8 cellular contexts compared by ENCODE assay signal in the genomic region with DNA sequence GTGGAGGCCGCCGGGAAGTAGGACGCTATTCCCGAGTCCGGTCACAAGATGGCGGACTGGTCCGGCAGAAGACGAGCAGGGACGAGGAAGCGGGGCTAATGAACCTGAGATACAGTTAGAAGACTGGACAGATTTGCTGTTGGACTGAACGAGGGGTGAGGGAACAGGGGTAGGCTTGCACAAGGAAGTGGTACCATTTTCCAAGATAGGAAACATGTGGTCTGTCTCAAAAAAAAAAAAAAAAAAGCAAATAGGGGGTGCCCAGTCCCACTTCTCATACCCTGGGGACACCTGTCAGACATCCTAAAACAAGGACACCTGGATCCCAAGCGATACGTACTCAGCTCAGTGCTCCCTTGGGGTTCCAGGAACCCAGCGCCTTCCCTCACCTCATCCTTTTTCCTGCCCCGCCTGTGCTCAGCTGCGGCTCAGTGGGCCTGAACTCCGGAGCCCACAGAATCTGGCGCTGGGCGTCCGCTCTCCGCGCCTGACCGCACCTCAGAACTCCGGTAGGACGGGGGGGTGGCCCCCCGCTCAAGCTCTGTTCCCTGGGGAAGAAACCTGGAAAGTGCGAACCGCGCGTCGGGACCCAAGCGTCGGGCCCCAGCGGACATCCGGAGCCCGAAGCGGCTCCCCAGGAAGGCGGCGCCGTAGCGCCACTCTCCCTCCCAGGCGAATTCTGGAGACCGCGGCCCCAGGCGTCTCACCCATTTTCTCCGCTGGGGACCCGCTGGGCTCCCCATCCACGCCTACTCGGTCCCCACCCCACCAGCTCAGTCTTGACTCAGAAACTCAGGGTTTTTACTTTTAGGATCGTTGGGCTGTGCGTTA. TPM values are rescaled to one million over a fixed set of nuclear protein-coding genes. Genes with fewer than 3 reads are reported as not detected.
DNase-seq lines count a peak whose midpoint lies in the region; ATAC-seq and TF ChIP-seq lines count a peak whose summit lies in the region.

A gene with protein sequence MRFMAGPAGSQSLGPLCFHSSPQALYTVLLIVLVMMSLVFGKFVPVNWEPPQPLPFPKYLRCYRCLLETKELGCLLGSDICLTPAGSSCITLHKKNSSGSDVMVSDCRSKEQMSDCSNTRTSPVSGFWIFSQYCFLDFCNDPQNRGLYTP (minus strand): TSS at position 227 of the 831 bp plus-strand sequence. CDS start 694 bp downstream, outside the sequence.

- H3K9me3 Mint-ChIP-seq in naive B cell = no peaks in the 10 kb centered on the region

- peak within 1 kb of the TSS; percentile 83 for H3K4me2 ChIP-seq in Karpas-422 (ENCODE audit: low read depth, low read length, poor library complexity, severe bottlenecking)

- H3K36me3 ChIP-seq in Karpas-422 (ENCODE audit: insufficient read depth, low read length) = no peaks in the 10 kb centered on the region

- peak within 1 kb of the TSS; percentile 72 to 90 (median 85) for H3K4me3 Mint-ChIP-seq in naive B cell

- H3K4me1 Mint-ChIP-seq in naive B cell = peaks cover 37 to 50% (median 44%) of the 10 kb centered on the region in 3 donors

- H3K79me2 ChIP-seq in Karpas-422 (ENCODE audit: low read length) = no peaks in the 10 kb centered on the region

- no peak within 1 kb of the TSS for H2AFZ ChIP-seq in Karpas-422 (ENCODE audit: low read length)

- peak within 1 kb of the TSS; percentile 16 to 97 (median 87) for H3K27ac Mint-ChIP-seq in naive B cell

- peak within 1 kb of the TSS; percentile 64 for H3K9ac ChIP-seq in Karpas-422 (ENCODE audit: low read length)

- H4K20me1 ChIP-seq in Karpas-422 (ENCODE audit: insufficient read depth, low read depth, low read length) = no peaks in the 10 kb centered on the region

- H3K9me3 ChIP-seq in Karpas-422 (ENCODE audit: low read length) = no peaks in the 10 kb centered on the region

- H3K9me2 ChIP-seq in Karpas-422 (replicated peaks; ENCODE audit: insufficient read depth, low read length) = no peaks in the 10 kb centered on the region

- H3K27ac ChIP-seq in Karpas-422 (ENCODE audit: low read length) = no peak within 1 kb of the TSS

- peak; percentile 85 for DNase-seq in ELF-1 (ENCODE audit: low read depth, low spot score)
- DNase-seq in Karpas-422 = peak; percentile 77
- peak; percentile 94 for DNase-seq in RKO (ENCODE audit: low spot score)
- peak; percentile 54 for DNase-seq in activated effector memory CD4-positive, alpha-beta T cell treated with Interleukin-2 at 50 U/mL for 16 hours
- peak; percentile 94 for DNase-seq in fibroblast of pulmonary artery (ENCODE audit: low read depth)
- DNase-seq in naive B cell = peak; percentile 51
- DNase-seq in superior temporal gyrus (ENCODE audit: extremely low spot score) = peak; percentile 83

- H3K36me3 Mint-ChIP-seq in naive B cell = peaks cover 0 to 1% of the 10 kb centered on the region in 2 donors

- H3K4me1 ChIP-seq in Karpas-422 (ENCODE audit: low read length) = peaks cover 14% of the 10 kb centered on the region

- no peaks in the 10 kb centered on the region for H3K27me3 Mint-ChIP-seq in naive B cell

- H3K4me3 ChIP-seq in Karpas-422 (ENCODE audit: low read length) = peak within 1 kb of the TSS; percentile 64
- peak within 1 kb of the TSS; percentile 53 for H3K4me3 ChIP-seq in fibroblast of pulmonary artery (replicated peaks; ENCODE audit: low read depth, low read length)

- TF ChIP-seq CTCF in fibroblast of pulmonary artery (IDR thresholded peaks at IDR 0.05; ENCODE audit: low read length, missing control alignments) = peak; percentile 71

- ATAC-seq in naive B cell (ENCODE audit: low read depth in 2 of 2) (peak; percentile 64 to 67), GM19328 (IDR thresholded peaks at IDR 0.05; ENCODE audit: unreplicated experiment) (no peak)

- H3K27me3 ChIP-seq in Karpas-422 (ENCODE audit: low read length) = no peaks in the 10 kb centered on the region

RNA-seq across cellular contexts. Expression of the gene that starts here (rescaled TPM):
- 0.51 TPM in 1 of 2 replicates, not detected in the other for total RNA-seq in Karpas-422 (2014; rRNA removed; shearing (Covaris generic); ENCODE audit: low replicate concordance)
- 1 to 10 TPM in 1 of 6 donors, under 1 TPM in 3, not detected in 2; 0.48 to 1.6 (median 0.92) TPM for polyA plus RNA-seq in naive B cell (ENCODE audit: low read depth in 6 of 6)

Comparison
In these comparisons a context has a peak if more than half of its experiments do, and no peak if none do; other contexts are left out.
1. Peak in DNase-seq, H3K4me3 ChIP-seq, H3K9ac ChIP-seq and H3K4me2 ChIP-seq in Karpas-422; RNA of the gene not detected or under 1 TPM.